Comparison of ENCODE assay signal across 8 cellular contexts in the genomic region with DNA sequence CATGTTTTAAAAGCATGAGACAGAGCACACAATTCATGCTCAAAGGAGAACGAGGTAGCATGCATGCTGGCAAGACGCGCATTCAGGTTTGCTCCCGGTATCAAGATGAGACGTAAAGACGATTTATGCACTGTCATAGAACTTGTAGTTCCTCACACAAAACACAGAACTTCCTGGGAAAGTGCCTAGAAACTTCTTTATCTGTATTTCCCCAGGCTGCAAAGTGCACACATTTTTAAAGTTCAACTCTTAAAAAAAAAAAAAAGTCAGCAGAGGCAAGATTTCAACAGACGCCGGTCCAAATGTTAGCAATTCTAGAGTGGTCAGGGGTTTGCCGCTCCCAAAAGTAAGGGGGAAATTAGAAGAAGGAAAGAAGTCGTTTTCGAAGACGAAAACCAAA.
DNase-seq lines count a peak whose midpoint lies in the region; ATAC-seq and TF ChIP-seq lines count a peak whose summit lies in the region.

No MANE protein-coding gene starts in this region.

- H3K36me3 ChIP-seq in ACC112 (ENCODE audit: insufficient read depth, low read length) (no peaks in the 10 kb centered on the region), Loucy (ENCODE audit: insufficient read depth, low read length) (no peaks in the 10 kb centered on the region), muscle layer of colon (ENCODE audit: insufficient read depth, low read length) (no peaks in the 10 kb centered on the region)

- TF ChIP-seq CTCF in Loucy (conservative IDR thresholded peaks at IDR 0.05; ENCODE audit: low read length), result no peak

- ATAC-seq in GM21447 (IDR thresholded peaks at IDR 0.05; ENCODE audit: unreplicated experiment) (no peak), HG03135 (IDR thresholded peaks at IDR 0.05; ENCODE audit: unreplicated experiment) (no peak)

- peak overlapping the region; percentile 54 for H2AFZ ChIP-seq in ACC112 (ENCODE audit: low read length, unreplicated experiment)
- peak overlapping the region; percentile 84 for H2AFZ ChIP-seq in Loucy (ENCODE audit: low read length)

- H3K9me3 ChIP-seq in Loucy (ENCODE audit: insufficient read depth, low read depth, low read length) (no peaks in the 10 kb centered on the region), muscle layer of colon (ENCODE audit: low read length) (no peaks in the 10 kb centered on the region)

- DNase-seq in caudate nucleus (lab: John Stamatoyannopoulos, UW) (no peak), DMS114 treated with DMSO at 0.1 percent for 48 hours (lab: John Stamatoyannopoulos, UW; ENCODE audit: unreplicated experiment) (no peak), NCI-H1694 (lab: John Stamatoyannopoulos, UW) (no peak)

- H3K9ac ChIP-seq in Loucy (ENCODE audit: low read depth, low read length, poor library complexity, severe bottlenecking), result no peak overlapping the region
- H3K9ac ChIP-seq in muscle layer of colon (ENCODE audit: low read length), result no peak overlapping the region

- no peaks in the 10 kb centered on the region for H4K20me1 ChIP-seq in Loucy (ENCODE audit: insufficient read depth, low read length, poor library complexity, severe bottlenecking)

- no peaks in the 10 kb centered on the region for H3K9me2 ChIP-seq in Loucy (replicated peaks; ENCODE audit: low read depth, low read length)

- peak overlapping the region; percentile 47; the same call in 1 of the 2 replicates for H3K4me3 ChIP-seq in ACC112 (ENCODE audit: low read depth, low read length)
- no peak overlapping the region for H3K4me3 ChIP-seq in Loucy (ENCODE audit: low read length, poor library complexity, severe bottlenecking)
- no peak overlapping the region for H3K4me3 ChIP-seq in muscle layer of colon (ENCODE audit: low read depth in 1 of 2, low read length in 2 of 2)

- peaks cover 8% of the 10 kb centered on the region for H3K4me1 ChIP-seq in ACC112 (ENCODE audit: control insufficient read depth, insufficient read depth, low read length, unreplicated experiment)
- H3K4me1 ChIP-seq in Loucy (ENCODE audit: insufficient read depth, low read length, poor library complexity, severe bottlenecking), result peaks cover 10% of the 10 kb centered on the region
- peaks cover 18% of the 10 kb centered on the region for H3K4me1 ChIP-seq in muscle layer of colon (ENCODE audit: insufficient read depth, low read length)

- no peak overlapping the region for H3K27ac ChIP-seq in ACC112 (ENCODE audit: low read depth, low read length)
- H3K27ac ChIP-seq in caudate nucleus (ENCODE audit: low read depth, low read length), result peak overlapping the region; percentile 11
- peak overlapping the region; percentile 57 for H3K27ac ChIP-seq in muscle layer of colon (ENCODE audit: low read depth, low read length)

- peak overlapping the region; percentile 27 for H3K4me2 ChIP-seq in Loucy (ENCODE audit: low read depth, low read length, poor library complexity, severe bottlenecking)

- H3K27me3 ChIP-seq in ACC112 (ENCODE audit: insufficient read depth, low read length) (no peaks in the 10 kb centered on the region), Loucy (ENCODE audit: insufficient read depth, low read length, poor library complexity, severe bottlenecking) (no peaks in the 10 kb centered on the region), muscle layer of colon (ENCODE audit: control insufficient read depth in 1 of 2, insufficient read depth in 2 of 2, low read length in 2 of 2) (no peaks in the 10 kb centered on the region)

- H3F3A ChIP-seq in Loucy (ENCODE audit: low read depth), result no peaks in the 10 kb centered on the region

- H3K79me2 ChIP-seq in ACC112 (ENCODE audit: control insufficient read depth, insufficient read depth, low read length, unreplicated experiment), result no peaks in the 10 kb centered on the region
- no peaks in the 10 kb centered on the region for H3K79me2 ChIP-seq in Loucy (ENCODE audit: insufficient read depth, low read length)
